In genomic region chr9:131743501-131743900, GRCh38 we compare ENCODE assay signal across 17 cellular contexts. TPM values are rescaled to one million over a fixed set of nuclear protein-coding genes. Genes with fewer than 3 reads are reported as not detected.
DNase-seq lines count a peak whose midpoint lies in the region; ATAC-seq lines count a peak whose summit lies in the region.
"Had no signal": no experiment of that assay in that cellular context is flagged by ENCODE, and none has a peak within 500 bp of the region (broad histone marks: within the 10 kb centered on the region; RNA-seq: fewer than 3 reads in every experiment).

No MANE protein-coding gene starts in this region.

- no peaks in the 10 kb centered on the region for H3K9me3 Mint-ChIP-seq in activated naive CD4-positive, alpha-beta T cell treated with anti-CD3 and anti-CD28 coated beads, Interleukin-2, amount 10 ng/mL, durations not matched to agents 7 days and 5 days
- H3K9me3 Mint-ChIP-seq in central memory CD8-positive, alpha-beta T cell, result no peaks in the 10 kb centered on the region
- H3K9me3 Mint-ChIP-seq in stimulated activated effector memory CD8-positive, alpha-beta T cell treated with anti-CD3 and anti-CD28 coated beads, Interleukin-12 subunit alpha, Interleukin-12 subunit beta, amount 100 ng/mL, for 72 hours, result no peaks in the 10 kb centered on the region

- CTCF ChIA-PET in activated naive CD4-positive, alpha-beta T cell treated with anti-CD3 and anti-CD28 coated beads, Interleukin-2, amount 10 ng/mL, durations not matched to agents 7 days and 5 days (lab: Charles Lee), result interaction anchor here (0.9 to 9.3 kb wide), 10 partner anchors 9 to 396 kb away, joined by 3 to 148 read pairs (median 4); no protein-coding TSS in a partner anchor

- H3K27me3 Mint-ChIP-seq in activated naive CD4-positive, alpha-beta T cell treated with anti-CD3 and anti-CD28 coated beads, Interleukin-2, amount 10 ng/mL, durations not matched to agents 7 days and 5 days, result no peaks in the 10 kb centered on the region
- H3K27me3 Mint-ChIP-seq in central memory CD8-positive, alpha-beta T cell, result no peaks in the 10 kb centered on the region

- H3K36me3 Mint-ChIP-seq in activated naive CD4-positive, alpha-beta T cell treated with anti-CD3 and anti-CD28 coated beads, Interleukin-2, amount 10 ng/mL, durations not matched to agents 7 days and 5 days, result peaks cover 5% of the 10 kb centered on the region
- H3K36me3 Mint-ChIP-seq in central memory CD8-positive, alpha-beta T cell (ENCODE audit: insufficient read depth), result peaks cover 13% of the 10 kb centered on the region
- H3K36me3 Mint-ChIP-seq in stimulated activated effector memory CD8-positive, alpha-beta T cell treated with anti-CD3 and anti-CD28 coated beads, Interleukin-12 subunit alpha, Interleukin-12 subunit beta, amount 100 ng/mL, for 72 hours, result peaks cover 14% of the 10 kb centered on the region
- H3K36me3 Mint-ChIP-seq: brain had no signal

- H3K27ac Mint-ChIP-seq in activated naive CD4-positive, alpha-beta T cell treated with anti-CD3 and anti-CD28 coated beads, Interleukin-2, amount 10 ng/mL, durations not matched to agents 7 days and 5 days, result peak overlapping the region; percentile 85
- H3K27ac Mint-ChIP-seq in central memory CD8-positive, alpha-beta T cell (ENCODE audit: low read depth), result peak overlapping the region; percentile 81
- peak overlapping the region; percentile 81 for H3K27ac Mint-ChIP-seq in stimulated activated effector memory CD8-positive, alpha-beta T cell treated with anti-CD3 and anti-CD28 coated beads, Interleukin-12 subunit alpha, Interleukin-12 subunit beta, amount 100 ng/mL, for 72 hours
- H3K27ac Mint-ChIP-seq: brain had no signal

- no peak overlapping the region for H3K4me3 Mint-ChIP-seq in activated naive CD4-positive, alpha-beta T cell treated with anti-CD3 and anti-CD28 coated beads, Interleukin-2, amount 10 ng/mL, durations not matched to agents 7 days and 5 days
- no peak overlapping the region for H3K4me3 Mint-ChIP-seq in central memory CD8-positive, alpha-beta T cell
- H3K4me3 Mint-ChIP-seq in stimulated activated effector memory CD8-positive, alpha-beta T cell treated with anti-CD3 and anti-CD28 coated beads, Interleukin-12 subunit alpha, Interleukin-12 subunit beta, amount 100 ng/mL, for 72 hours, result no peak overlapping the region

- peaks cover 48% of the 10 kb centered on the region for H3K4me1 Mint-ChIP-seq in activated naive CD4-positive, alpha-beta T cell treated with anti-CD3 and anti-CD28 coated beads, Interleukin-2, amount 10 ng/mL, durations not matched to agents 7 days and 5 days
- H3K4me1 Mint-ChIP-seq in central memory CD8-positive, alpha-beta T cell, result peaks cover 20% of the 10 kb centered on the region
- H3K4me1 Mint-ChIP-seq in stimulated activated effector memory CD8-positive, alpha-beta T cell treated with anti-CD3 and anti-CD28 coated beads, Interleukin-12 subunit alpha, Interleukin-12 subunit beta, amount 100 ng/mL, for 72 hours, result peaks cover 33% of the 10 kb centered on the region

- no peak for ATAC-seq in central memory CD8-positive, alpha-beta T cell (replicated peaks; ENCODE audit: extremely low read depth, poor library complexity, severe bottlenecking)
- ATAC-seq in stimulated activated effector memory CD8-positive, alpha-beta T cell treated with anti-CD3 and anti-CD28 coated beads, Interleukin-12 subunit alpha, Interleukin-12 subunit beta, amount 100 ng/mL, for 72 hours, result no peak
- ATAC-seq in HG03432 (IDR thresholded peaks at IDR 0.05; ENCODE audit: unreplicated experiment) (no peak), GM18858 (IDR thresholded peaks at IDR 0.05; ENCODE audit: unreplicated experiment) (no peak)
- ATAC-seq: HCT116 had no signal

- no peak for DNase-seq in activated naive CD4-positive, alpha-beta T cell treated with anti-CD3 and anti-CD28 coated beads, Interleukin-2, amount 10 ng/mL, durations not matched to agents 7 days and 5 days
- DNase-seq in activated naive CD4-positive, alpha-beta T cell (lab: John Stamatoyannopoulos, UW), result no peak
- DNase-seq in M059J (ENCODE audit: low read depth) (peak; percentile 62), H4 (ENCODE audit: low spot score) (no peak)
- DNase-seq in central memory CD8-positive, alpha-beta T cell (ENCODE audit: low spot score in 2 of 2), result no peak
- DNase-seq in stimulated activated effector memory CD8-positive, alpha-beta T cell treated with anti-CD3 and anti-CD28 coated beads, Interleukin-12 subunit alpha, Interleukin-12 subunit beta, amount 100 ng/mL, for 72 hours (ENCODE audit: low spot score in 2 of 2), result no peak
- DNase-seq: activated effector memory CD4-positive, alpha-beta T cell treated with anti-CD3 and anti-CD28 coated beads, Interleukin-2, amount 50 U/mL, for 16 hours; heart right ventricle; kidney; NCI-H187 treated with DMSO at 0.1 percent for 48 hours; occipital lobe; stimulated activated CD4-positive, alpha-beta T cell treated with anti-CD3 and anti-CD28 coated beads, Interleukin-2, amount 100 ng/mL, for 24 hours; T1000 had no signal

RNA-seq across cellular contexts. Expression of gene RAPGEF1, which starts 3.6 kb away (rescaled TPM):
- total RNA-seq in M059J (2014; rRNA removed; shearing (Covaris generic)), result 14.5 and 30.8 TPM in 2 replicates
- 7.5 and 9.7 TPM in 2 replicates for total RNA-seq in H4 (2014; rRNA removed; shearing (Covaris generic))
